In the genomic region with DNA sequence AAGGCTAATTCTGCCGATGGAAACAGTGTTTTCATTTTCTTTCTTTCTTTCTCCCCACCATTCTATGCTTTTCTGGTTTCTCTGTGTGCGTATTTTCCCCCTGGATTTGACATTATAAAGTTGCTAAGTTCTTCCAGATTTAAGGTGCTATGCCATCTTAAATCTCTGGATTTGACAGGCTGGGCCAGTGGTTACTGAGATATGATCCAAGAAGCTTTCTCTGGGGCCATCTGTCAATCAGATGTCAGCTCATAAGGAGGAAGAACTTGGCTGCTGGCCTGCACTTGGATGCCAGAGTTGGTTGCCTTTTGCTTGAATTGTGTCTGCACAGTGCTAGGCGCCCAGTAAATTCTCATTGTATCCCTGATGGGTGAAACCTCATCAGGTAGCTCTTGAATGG, we compare ENCODE assay signal across 11 cellular contexts. TPM values are rescaled to one million over a fixed set of nuclear protein-coding genes. Genes with fewer than 3 reads are reported as not detected.
DNase-seq lines count a peak whose midpoint lies in the region; ATAC-seq and TF ChIP-seq lines count a peak whose summit lies in the region.
"Had no signal": no experiment of that assay in that cellular context is flagged by ENCODE, and none has a peak within 500 bp of the region (broad histone marks: within the 10 kb centered on the region; RNA-seq: fewer than 3 reads in every experiment).

No MANE protein-coding gene starts in this region.

- no peak for TF ChIP-seq CTCF in mesothelial cell of epicardium (IDR thresholded peaks at IDR 0.05; ENCODE audit: unreplicated experiment)

- peak overlapping the region; percentile 1 for H3K27ac Mint-ChIP-seq in mesothelial cell of epicardium
- H3K27ac Mint-ChIP-seq: B cell; CD8-positive, alpha-beta T cell had no signal

- ATAC-seq in HG03139 (IDR thresholded peaks at IDR 0.05; ENCODE audit: unreplicated experiment): no peak
- ATAC-seq in HG03135 (IDR thresholded peaks at IDR 0.05; ENCODE audit: unreplicated experiment): no peak
- ATAC-seq: CD8-positive, alpha-beta T cell had no signal

- peaks cover 36% of the 10 kb centered on the region for H3K4me1 Mint-ChIP-seq in mesothelial cell of epicardium
- H3K4me1 Mint-ChIP-seq: B cell had no signal

- H3K36me3 Mint-ChIP-seq in mesothelial cell of epicardium: no peaks in the 10 kb centered on the region
- H3K36me3 Mint-ChIP-seq: CD8-positive, alpha-beta T cell had no signal

- H3K9me3 Mint-ChIP-seq in mesothelial cell of epicardium: no peaks in the 10 kb centered on the region
- H3K9me3 Mint-ChIP-seq: CD8-positive, alpha-beta T cell had no signal

- DNase-seq in NCI-H82 (lab: John Stamatoyannopoulos, UW): peak; percentile 60
- no peak for DNase-seq in NCI-H82 treated with DMSO at 0.1 percent for 48 hours (lab: John Stamatoyannopoulos, UW; ENCODE audit: unreplicated experiment)
- DNase-seq in NCI-H446 treated with DMSO at 0.1 percent for 48 hours (lab: John Stamatoyannopoulos, UW): peak; percentile 54
- DNase-seq in mesothelial cell of epicardium (ENCODE audit: low spot score in 2 of 2, unreplicated experiment in 2 of 2): no peak
- no peak for DNase-seq in activated CD8-positive, alpha-beta memory T cell treated with anti-CD3 and anti-CD28 coated beads, Interleukin-2, amount 50 U/mL, for 4 hours
- DNase-seq: Calu3; CD8-positive, alpha-beta T cell; GM23248 had no signal

- H3K27me3 Mint-ChIP-seq in mesothelial cell of epicardium (ENCODE audit: low read depth): no peaks in the 10 kb centered on the region

- no peak overlapping the region for H3K4me3 Mint-ChIP-seq in mesothelial cell of epicardium
- H3K4me3 Mint-ChIP-seq: B cell; CD8-positive, alpha-beta T cell had no signal

RNA-seq across cellular contexts. Expression of a gene that starts 39.7 kb away (rescaled TPM):
- total RNA-seq in mesothelial cell of epicardium: 21.7 to 23.8 TPM (median 22.2 TPM) in 3 replicates
- total RNA-seq: B cell; CD8-positive, alpha-beta T cell had no signal

RNA-seq across cellular contexts. Expression of a gene that starts 59.9 kb away (rescaled TPM):
- total RNA-seq in mesothelial cell of epicardium: 16.2 to 17.3 TPM (median 16.3 TPM) in 3 replicates

Comparison
In these comparisons a context has a peak if more than half of its experiments do, and no peak if none do; other contexts are left out.
1. DNase-seq: peak in NCI-H82 (single experiment) and NCI-H446 treated with DMSO at 0.1 percent for 48 hours (single experiment); none in NCI-H82 treated with DMSO at 0.1 percent for 48 hours (single experiment), mesothelial cell of epicardium (0 of 2) and activated CD8-positive, alpha-beta memory T cell treated with anti-CD3 and anti-CD28 coated beads, Interleukin-2, amount 50 U/mL, for 4 hours (single experiment).